ENCODE assay signal across 2 cellular contexts in the genomic region with DNA sequence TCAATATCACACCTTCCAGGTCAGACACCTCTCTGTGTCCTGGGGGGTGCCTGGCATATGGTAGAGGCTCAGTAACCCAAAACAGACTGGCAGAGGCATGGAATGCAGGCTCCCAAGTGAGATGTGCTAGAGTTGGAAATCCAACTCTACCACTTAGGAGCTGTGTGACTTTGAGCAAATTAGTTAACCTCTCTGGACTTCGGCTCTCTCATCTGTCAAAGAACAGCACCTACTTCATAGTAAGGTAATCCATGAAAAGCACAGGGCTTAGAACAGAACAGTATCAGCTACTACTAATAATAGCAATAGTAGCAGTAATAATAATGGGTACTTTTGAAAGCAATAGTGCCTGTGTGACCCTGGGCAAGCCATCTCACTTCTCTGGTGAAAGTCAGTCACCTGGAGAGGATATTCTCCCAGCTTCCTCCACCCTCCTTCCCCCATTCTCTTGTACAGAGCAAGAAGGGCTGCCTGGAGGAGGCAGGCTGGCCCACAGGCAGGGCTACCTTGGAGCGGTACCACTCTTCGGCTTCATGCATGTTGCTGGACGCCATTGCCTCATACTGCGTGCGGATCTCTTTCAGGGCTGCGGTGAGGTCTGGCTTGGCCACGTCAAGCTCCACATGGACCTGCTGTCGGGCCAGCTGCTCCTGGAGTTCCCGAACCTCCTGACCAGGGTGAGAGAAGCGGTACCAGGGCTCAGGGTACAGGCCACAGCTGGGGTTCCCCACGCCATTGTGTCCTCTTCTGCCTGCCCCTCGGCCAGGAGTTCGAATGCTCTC.
TF ChIP-seq lines count a peak whose summit lies in the region.

No MANE protein-coding gene starts in this region.

TF ChIP-seq in SK-N-SH, 30 proteins besides CTCF, POLR2A, EP300 and RAD21:
- TF ChIP-seq, protein P1, sequence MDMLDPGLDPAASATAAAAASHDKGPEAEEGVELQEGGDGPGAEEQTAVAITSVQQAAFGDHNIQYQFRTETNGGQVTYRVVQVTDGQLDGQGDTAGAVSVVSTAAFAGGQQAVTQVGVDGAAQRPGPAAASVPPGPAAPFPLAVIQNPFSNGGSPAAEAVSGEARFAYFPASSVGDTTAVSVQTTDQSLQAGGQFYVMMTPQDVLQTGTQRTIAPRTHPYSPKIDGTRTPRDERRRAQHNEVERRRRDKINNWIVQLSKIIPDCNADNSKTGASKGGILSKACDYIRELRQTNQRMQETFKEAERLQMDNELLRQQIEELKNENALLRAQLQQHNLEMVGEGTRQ (IDR thresholded peaks at IDR 0.05; ENCODE audit: borderline replicate concordance, low read depth, low read length), result no peak
- no peak for TF ChIP-seq MAX (IDR thresholded peaks at IDR 0.05; ENCODE audit: low read depth)
- no peak for TF ChIP-seq MEF2A (IDR thresholded peaks at IDR 0.05; ENCODE audit: borderline replicate concordance, low read depth)
- no peak for TF ChIP-seq GABPA (IDR thresholded peaks at IDR 0.05; ENCODE audit: low read depth)
- no peak for TF ChIP-seq RXRA (IDR thresholded peaks at IDR 0.05; ENCODE audit: borderline replicate concordance, low read depth)
- no peak for TF ChIP-seq PBX3 (IDR thresholded peaks at IDR 0.05)
- TF ChIP-seq IRF3 (IDR thresholded peaks at IDR 0.05; ENCODE audit: low read depth, low read length), result no peak
- TF ChIP-seq ELF1 (IDR thresholded peaks at IDR 0.05), result no peak
- TF ChIP-seq TAF1 (IDR thresholded peaks at IDR 0.05; ENCODE audit: borderline replicate concordance, low read depth, low read length), result no peak

TF ChIP-seq in SK-N-SH treated with all-trans-retinoic acid at 6 μM for 48 hours, 23 proteins besides CTCF, POLR2A, EP300 and RAD21:
- TF ChIP-seq CSRNP3 (CRISPR knock-in tag; IDR thresholded peaks at IDR 0.05) (no peak), TCF4 (CRISPR knock-in tag; IDR thresholded peaks at IDR 0.05; ENCODE audit: borderline replicate concordance) (no peak), TOX (CRISPR knock-in tag; IDR thresholded peaks at IDR 0.05; ENCODE audit: borderline replicate concordance) (no peak), SNAI2 (CRISPR knock-in tag; IDR thresholded peaks at IDR 0.05) (no peak)
